ENCODE assay signal across 17 cellular contexts in genomic region chr2:145119225-145119624, GRCh38.
A peak's percentile ranks its signal among the peaks of the same experiment; 100 is the strongest.
DNase-seq lines count a peak whose midpoint lies in the region; ATAC-seq lines count a peak whose summit lies in the region.
"Had no signal": no experiment of that assay in that cellular context is flagged by ENCODE, and none has a peak within 500 bp of the region (broad histone marks: within the 10 kb centered on the region; RNA-seq: fewer than 3 reads in every experiment).

No MANE protein-coding gene starts in this region.

- H3K27ac Mint-ChIP-seq in dendritic cell treated with granulocyte-macrophage colony-stimulating factor and Interleukin-4, amounts not matched to agents 40 ng/mL and 50 ng/mL, for 4 days, result peak overlapping the region; percentile 20
- H3K27ac Mint-ChIP-seq: activated CD8-positive, alpha-beta memory T cell treated with anti-CD3 and anti-CD28 coated beads, Interleukin-2, amount 10 ng/mL, durations not matched to agents 7 days and 5 days; activated naive CD4-positive, alpha-beta T cell treated with anti-CD3 and anti-CD28 coated beads for 36 hours; nephron had no signal

- no peaks in the 10 kb centered on the region for H3K27me3 Mint-ChIP-seq in dendritic cell treated with granulocyte-macrophage colony-stimulating factor and Interleukin-4, amounts not matched to agents 40 ng/mL and 50 ng/mL, for 4 days

- ATAC-seq in GM18858 (IDR thresholded peaks at IDR 0.05; ENCODE audit: unreplicated experiment) (peak; percentile 86), GM21619 (IDR thresholded peaks at IDR 0.05; ENCODE audit: unreplicated experiment) (peak; percentile 70), HG03159 (IDR thresholded peaks at IDR 0.05; ENCODE audit: unreplicated experiment) (peak; percentile 83)
- ATAC-seq: activated CD8-positive, alpha-beta memory T cell treated with anti-CD3 and anti-CD28 coated beads, Interleukin-2, amount 10 ng/mL, durations not matched to agents 7 days and 5 days had no signal

- intact Hi-C loops in dendritic cell treated with granulocyte-macrophage colony-stimulating factor and Interleukin-4, amounts not matched to agents 40 ng/mL and 50 ng/mL, for 4 days (cut with micrococcal nuclease), result no loop called here

- H3K4me1 Mint-ChIP-seq in dendritic cell treated with granulocyte-macrophage colony-stimulating factor and Interleukin-4, amounts not matched to agents 40 ng/mL and 50 ng/mL, for 4 days (ENCODE audit: low read depth), result peaks cover 11% of the 10 kb centered on the region
- H3K4me1 Mint-ChIP-seq: activated CD8-positive, alpha-beta memory T cell treated with anti-CD3 and anti-CD28 coated beads, Interleukin-2, amount 10 ng/mL, durations not matched to agents 7 days and 5 days had no signal

- DNase-seq in T-helper 2 cell, result no peak
- DNase-seq in mesenteric fat pad (ENCODE audit: low spot score), result no peak
- DNase-seq in iPS-NIHi11 (ENCODE audit: low spot score), result no peak
- no peak for DNase-seq in UCSD-AML1 (lab: John Stamatoyannopoulos, UW; ENCODE audit: unreplicated experiment)
- DNase-seq: activated CD8-positive, alpha-beta memory T cell treated with anti-CD3 and anti-CD28 coated beads, Interleukin-2, amount 10 ng/mL, durations not matched to agents 7 days and 5 days; activated naive CD4-positive, alpha-beta T cell treated with anti-CD3 and anti-CD28 coated beads for 36 hours; brain microvascular endothelial cell; DMS53; effector CD8-positive, alpha-beta T cell; NCI-H1930; NCI-H526; PC-9 had no signal

- H3K36me3 Mint-ChIP-seq in dendritic cell treated with granulocyte-macrophage colony-stimulating factor and Interleukin-4, amounts not matched to agents 40 ng/mL and 50 ng/mL, for 4 days (ENCODE audit: low read depth), result no peaks in the 10 kb centered on the region
- H3K36me3 Mint-ChIP-seq: activated CD8-positive, alpha-beta memory T cell treated with anti-CD3 and anti-CD28 coated beads, Interleukin-2, amount 10 ng/mL, durations not matched to agents 7 days and 5 days had no signal

- H3K4me3 Mint-ChIP-seq in dendritic cell treated with granulocyte-macrophage colony-stimulating factor and Interleukin-4, amounts not matched to agents 40 ng/mL and 50 ng/mL, for 4 days, result no peak overlapping the region
- H3K4me3 Mint-ChIP-seq: activated CD8-positive, alpha-beta memory T cell treated with anti-CD3 and anti-CD28 coated beads, Interleukin-2, amount 10 ng/mL, durations not matched to agents 7 days and 5 days; activated naive CD4-positive, alpha-beta T cell treated with anti-CD3 and anti-CD28 coated beads for 36 hours; nephron had no signal

- H3K9me3 Mint-ChIP-seq in dendritic cell treated with granulocyte-macrophage colony-stimulating factor and Interleukin-4, amounts not matched to agents 40 ng/mL and 50 ng/mL, for 4 days, result peaks cover 15% of the 10 kb centered on the region
- H3K9me3 Mint-ChIP-seq: activated naive CD4-positive, alpha-beta T cell treated with anti-CD3 and anti-CD28 coated beads for 36 hours had no signal
